ENCODE assay signal across 17 cellular contexts in the genomic region with DNA sequence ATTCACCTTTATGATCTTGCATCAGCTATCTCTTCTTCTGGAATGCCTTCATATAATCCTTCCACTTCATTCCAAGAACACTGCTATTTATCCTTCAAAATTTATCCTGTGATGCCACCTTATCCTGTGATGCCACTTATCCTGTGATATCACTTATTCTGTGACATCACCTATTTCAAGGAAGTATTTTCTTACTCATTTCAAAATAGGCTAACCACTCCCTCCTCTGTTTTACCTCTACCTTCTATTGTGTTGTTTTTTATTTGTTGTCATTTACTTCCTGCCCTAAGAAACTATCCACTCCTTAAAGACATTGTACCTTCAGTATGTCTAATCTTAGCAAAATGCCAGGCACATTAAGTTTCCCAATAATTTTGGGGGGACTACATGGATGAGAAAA. TPM values are rescaled to one million over a fixed set of nuclear protein-coding genes. Genes with fewer than 3 reads are reported as not detected.
DNase-seq lines count a peak whose midpoint lies in the region; ATAC-seq, FAIRE-seq and TF ChIP-seq lines count a peak whose summit lies in the region.
"Had no signal": no experiment of that assay in that cellular context is flagged by ENCODE, and none has a peak within 500 bp of the region (broad histone marks: within the 10 kb centered on the region; RNA-seq: fewer than 3 reads in every experiment).

No MANE protein-coding gene starts in this region.

- no peak overlapping the region for H3K4me2 ChIP-seq in hepatocyte
- H3K4me2 ChIP-seq: BLaER1 had no signal

- H3K36me3 Mint-ChIP-seq in activated CD4-positive, alpha-beta T cell treated with anti-CD3 and anti-CD28 coated beads for 36 hours (ENCODE audit: low read depth) = peaks cover 56% of the 10 kb centered on the region
- peaks cover 71% of the 10 kb centered on the region for H3K36me3 Mint-ChIP-seq in activated T-helper 1 cell treated with anti-CD3 and anti-CD28 coated beads, Interleukin-12 subunit alpha, Interleukin-12 subunit beta, Interleukin-2, Interleukin-4 antibody, amounts not matched to agents 30 ng/mL and 10 ng/mL and 1 ng/mL, durations not matched to agents 14 hours and 24 hours and 36 hours (ENCODE audit: low read depth)
- H3K36me3 Mint-ChIP-seq in naive thymus-derived CD4-positive, alpha-beta T cell = peaks cover 4 to 61% (median 44%) of the 10 kb centered on the region in 5 donors

- H3K36me3 ChIP-seq in naive thymus-derived CD4-positive, alpha-beta T cell (ENCODE audit: control insufficient read depth in 2 of 3, insufficient read depth in 3 of 3, low read length in 3 of 3) = peaks cover 0 to under 1% (median 0%) of the 10 kb centered on the region in 3 experiments
- H3K36me3 ChIP-seq in hepatocyte (replicated peaks; ENCODE audit: insufficient read depth, low read depth) = no peaks in the 10 kb centered on the region
- H3K36me3 ChIP-seq: BLaER1 had no signal

- ATAC-seq in activated CD4-positive, alpha-beta T cell treated with anti-CD3 and anti-CD28 coated beads for 36 hours = peak; percentile 57
- ATAC-seq in naive thymus-derived CD4-positive, alpha-beta T cell = no peak
- ATAC-seq in GM21619 (IDR thresholded peaks at IDR 0.05; ENCODE audit: unreplicated experiment) = no peak

- intact Hi-C loops in activated CD4-positive, alpha-beta T cell treated with anti-CD3 and anti-CD28 coated beads for 36 hours (cut with DNase I, micrococcal nuclease) = loop anchor here in 1 of 2 experiments (1.0 kb wide), 1 partner anchor 10 kb away; no protein-coding TSS in a partner anchor
- intact Hi-C loops in activated T-helper 1 cell treated with anti-CD3 and anti-CD28 coated beads, Interleukin-12 subunit alpha, Interleukin-12 subunit beta, Interleukin-2, Interleukin-4 antibody, amounts not matched to agents 30 ng/mL and 10 ng/mL and 1 ng/mL, durations not matched to agents 14 hours and 24 hours and 36 hours (cut with micrococcal nuclease) = loop anchor here (1.0 kb wide), 1 partner anchor 19 kb away; no protein-coding TSS in a partner anchor
- intact Hi-C loops in naive thymus-derived CD4-positive, alpha-beta T cell (cut with micrococcal nuclease) = no loop called here

- CTCF ChIA-PET in activated CD4-positive, alpha-beta T cell treated with anti-CD3 and anti-CD28 coated beads for 36 hours (lab: Charles Lee) = interaction anchor here (0.7 to 1.7 kb wide), 4 partner anchors 8 to 192 kb away, joined by 3 to 6 read pairs (median 4); no protein-coding TSS in a partner anchor
- CTCF ChIA-PET in naive thymus-derived CD4-positive, alpha-beta T cell (lab: Charles Lee) = no interaction called here

- no peak for TF ChIP-seq POLR2A in GM12892 (IDR thresholded peaks at IDR 0.05; ENCODE audit: low read depth, low read length)

- H3K4me3 ChIP-seq in naive thymus-derived CD4-positive, alpha-beta T cell (ENCODE audit: low read length) = no peak overlapping the region
- H3K4me3 ChIP-seq in hepatocyte = no peak overlapping the region
- H3K4me3 ChIP-seq: BLaER1 had no signal

- peak; percentile 61 for FAIRE-seq in GM12892 (lab: Jason Lieb, UNC)
- FAIRE-seq: RCC 7860 had no signal

- H3K4me1 ChIP-seq in naive thymus-derived CD4-positive, alpha-beta T cell (ENCODE audit: control insufficient read depth in 2 of 2, insufficient read depth in 2 of 2, low read length in 2 of 2) = peaks cover 14 to 15% of the 10 kb centered on the region in 2 donors
- H3K4me1 ChIP-seq in hepatocyte (ENCODE audit: insufficient read depth) = no peaks in the 10 kb centered on the region
- H3K4me1 ChIP-seq: BLaER1 had no signal

- no peaks in the 10 kb centered on the region for H3K9me3 Mint-ChIP-seq in activated CD4-positive, alpha-beta T cell treated with anti-CD3 and anti-CD28 coated beads for 36 hours (ENCODE audit: low read depth)
- H3K9me3 Mint-ChIP-seq in activated T-helper 1 cell treated with anti-CD3 and anti-CD28 coated beads, Interleukin-12 subunit alpha, Interleukin-12 subunit beta, Interleukin-2, Interleukin-4 antibody, amounts not matched to agents 30 ng/mL and 10 ng/mL and 1 ng/mL, durations not matched to agents 14 hours and 24 hours and 36 hours = peaks cover 4% of the 10 kb centered on the region
- peaks cover 0 to 5% (median 0%) of the 10 kb centered on the region in 11 donors for H3K9me3 Mint-ChIP-seq in naive thymus-derived CD4-positive, alpha-beta T cell
- H3K9me3 Mint-ChIP-seq: H9 had no signal

- H3K9me2 ChIP-seq in hepatocyte (replicated peaks; ENCODE audit: insufficient read depth) = no peaks in the 10 kb centered on the region

- no peak for TF ChIP-seq CTCF in hepatocyte (IDR thresholded peaks at IDR 0.05; ENCODE audit: poor library complexity)

- H3K4me1 Mint-ChIP-seq in activated CD4-positive, alpha-beta T cell treated with anti-CD3 and anti-CD28 coated beads for 36 hours = peaks cover 78% of the 10 kb centered on the region
- peaks cover 52% of the 10 kb centered on the region for H3K4me1 Mint-ChIP-seq in activated T-helper 1 cell treated with anti-CD3 and anti-CD28 coated beads, Interleukin-12 subunit alpha, Interleukin-12 subunit beta, Interleukin-2, Interleukin-4 antibody, amounts not matched to agents 30 ng/mL and 10 ng/mL and 1 ng/mL, durations not matched to agents 14 hours and 24 hours and 36 hours (ENCODE audit: low read depth)
- peaks cover 40 to 69% (median 55%) of the 10 kb centered on the region in 7 donors for H3K4me1 Mint-ChIP-seq in naive thymus-derived CD4-positive, alpha-beta T cell
- H3K4me1 Mint-ChIP-seq: H9 had no signal

- H3K27ac Mint-ChIP-seq in activated CD4-positive, alpha-beta T cell treated with anti-CD3 and anti-CD28 coated beads for 36 hours = peak overlapping the region; percentile 74
- peak overlapping the region; percentile 59 for H3K27ac Mint-ChIP-seq in activated T-helper 1 cell treated with anti-CD3 and anti-CD28 coated beads, Interleukin-12 subunit alpha, Interleukin-12 subunit beta, Interleukin-2, Interleukin-4 antibody, amounts not matched to agents 30 ng/mL and 10 ng/mL and 1 ng/mL, durations not matched to agents 14 hours and 24 hours and 36 hours
- H3K27ac Mint-ChIP-seq in naive thymus-derived CD4-positive, alpha-beta T cell = peak overlapping the region in 7 of 9 donors; percentile 11 to 86 (median 27)
- H3K27ac Mint-ChIP-seq: H9 had no signal

- H3K79me2 ChIP-seq in hepatocyte = no peaks in the 10 kb centered on the region

- no peaks in the 10 kb centered on the region for H3K27me3 Mint-ChIP-seq in activated CD4-positive, alpha-beta T cell treated with anti-CD3 and anti-CD28 coated beads for 36 hours
- H3K27me3 Mint-ChIP-seq in activated T-helper 1 cell treated with anti-CD3 and anti-CD28 coated beads, Interleukin-12 subunit alpha, Interleukin-12 subunit beta, Interleukin-2, Interleukin-4 antibody, amounts not matched to agents 30 ng/mL and 10 ng/mL and 1 ng/mL, durations not matched to agents 14 hours and 24 hours and 36 hours (ENCODE audit: insufficient read depth) = no peaks in the 10 kb centered on the region
- H3K27me3 Mint-ChIP-seq in naive thymus-derived CD4-positive, alpha-beta T cell = no peaks in the 10 kb centered on the region

- no peak for DNase-seq in activated CD4-positive, alpha-beta T cell treated with anti-CD3 and anti-CD28 coated beads for 36 hours
- no peak for DNase-seq in activated CD4-positive, alpha-beta T cell treated with anti-CD3 and anti-CD28 coated beads for 48 hours
- DNase-seq in GM12892 (ENCODE audit: insufficient read length) (no peak), NCI-H1417 treated with DMSO at 0.1 percent for 48 hours (lab: John Stamatoyannopoulos, UW) (no peak), hepatocyte (ENCODE audit: low spot score) (no peak)
- DNase-seq in activated T-helper 1 cell treated with anti-CD3 and anti-CD28 coated beads, Interleukin-12 subunit alpha, Interleukin-12 subunit beta, Interleukin-2, Interleukin-4 antibody, amounts not matched to agents 30 ng/mL and 10 ng/mL and 1 ng/mL, durations not matched to agents 14 hours and 24 hours and 36 hours (ENCODE audit: low spot score) = no peak
- DNase-seq in naive thymus-derived CD4-positive, alpha-beta T cell = no peak
- DNase-seq: COR-L47, DMS53, H9, Karpas-422, NCI-H1930, NCI-H524 had no signal

- H3K9me3 ChIP-seq in naive thymus-derived CD4-positive, alpha-beta T cell (ENCODE audit: control insufficient read depth in 2 of 3, low read length in 3 of 3) = no peaks in the 10 kb centered on the region
- H3K9me3 ChIP-seq in hepatocyte (ENCODE audit: low read depth) = no peaks in the 10 kb centered on the region
- H3K9me3 ChIP-seq: BLaER1 had no signal

- POLR2A ChIA-PET in activated CD4-positive, alpha-beta T cell treated with anti-CD3 and anti-CD28 coated beads for 36 hours (lab: Charles Lee) = no interaction called here
- POLR2A ChIA-PET in naive thymus-derived CD4-positive, alpha-beta T cell (lab: Charles Lee) = no interaction called here

- no peak overlapping the region for H3K27ac ChIP-seq in naive thymus-derived CD4-positive, alpha-beta T cell (ENCODE audit: low read depth, low read length)
- no peak overlapping the region for H3K27ac ChIP-seq in hepatocyte
- H3K27ac ChIP-seq: 22Rv1, BLaER1 had no signal

- no peak overlapping the region for H2AFZ ChIP-seq in hepatocyte

- no peak overlapping the region for H3K4me3 Mint-ChIP-seq in activated CD4-positive, alpha-beta T cell treated with anti-CD3 and anti-CD28 coated beads for 36 hours
- H3K4me3 Mint-ChIP-seq in activated T-helper 1 cell treated with anti-CD3 and anti-CD28 coated beads, Interleukin-12 subunit alpha, Interleukin-12 subunit beta, Interleukin-2, Interleukin-4 antibody, amounts not matched to agents 30 ng/mL and 10 ng/mL and 1 ng/mL, durations not matched to agents 14 hours and 24 hours and 36 hours = peak overlapping the region; percentile 40
- peak overlapping the region in 3 of 10 donors; percentile 6 to 55 (median 33) for H3K4me3 Mint-ChIP-seq in naive thymus-derived CD4-positive, alpha-beta T cell
- H3K4me3 Mint-ChIP-seq: H9 had no signal

- H3K27me3 ChIP-seq in naive thymus-derived CD4-positive, alpha-beta T cell (ENCODE audit: control insufficient read depth in 2 of 2, insufficient read depth in 2 of 2, low read length in 2 of 2) = no peaks in the 10 kb centered on the region
- no peaks in the 10 kb centered on the region for H3K27me3 ChIP-seq in hepatocyte
- H3K27me3 ChIP-seq: BLaER1 had no signal

- H4K20me1 ChIP-seq in hepatocyte (ENCODE audit: insufficient read depth, poor library complexity, severe bottlenecking) = no peaks in the 10 kb centered on the region
- H4K20me1 ChIP-seq: BLaER1 had no signal

RNA-seq across cellular contexts. Expression of a gene that starts 38.8 kb away (rescaled TPM):
- 10 to 100 TPM; 53.3 to 56.9 TPM for total RNA-seq in activated CD4-positive, alpha-beta T cell treated with anti-CD3 and anti-CD28 coated beads for 36 hours
- 89.6 TPM for polyA plus RNA-seq in GM12892 (2012; ENCODE audit: missing spikeins)
- 134 and 141 TPM in 2 replicates for total RNA-seq in activated T-helper 1 cell treated with anti-CD3 and anti-CD28 coated beads, Interleukin-12 subunit alpha, Interleukin-12 subunit beta, Interleukin-2, Interleukin-4 antibody, amounts not matched to agents 30 ng/mL and 10 ng/mL and 1 ng/mL, durations not matched to agents 14 hours and 24 hours and 36 hours
- total RNA-seq in naive thymus-derived CD4-positive, alpha-beta T cell = 100 to 1,000 TPM in 1 of 5 experiments, 10 to 100 TPM in 4; 43.4 to 103 (median 58.6) TPM
- 10 to 100 TPM; 27.9 to 30.9 TPM for polyA plus RNA-seq in naive thymus-derived CD4-positive, alpha-beta T cell
- total RNA-seq in hepatocyte = 0.07 and 0.16 TPM in 2 replicates
- not detected in 2 replicates for polyA plus RNA-seq in hepatocyte
- total RNA-seq: H9 had no signal

Comparison
In these comparisons a context has a peak if more than half of its experiments do, and no peak if none do; other contexts are left out.
1. RNA of a gene that starts 38.8 kb away (total RNA-seq): 134 to 141 TPM in activated T-helper 1 cell treated with anti-CD3 and anti-CD28 coated beads, Interleukin-12 subunit alpha, Interleukin-12 subunit beta, Interleukin-2, Interleukin-4 antibody, amounts not matched to agents 30 ng/mL and 10 ng/mL and 1 ng/mL, durations not matched to agents 14 hours and 24 hours and 36 hours, 43.4 to 103 TPM in naive thymus-derived CD4-positive, alpha-beta T cell and 53.3 to 56.9 TPM in activated CD4-positive, alpha-beta T cell treated with anti-CD3 and anti-CD28 coated beads for 36 hours; 0.07 to 0.16 TPM in hepatocyte; every median in the first group is over 10 times any median in the second.
2. Peak in every context shown above with its lines, with median percentiles within 50 percentile points of each other: H3K27ac Mint-ChIP-seq.